In genomic region chr6:15292721-15293302, GRCh38 we compare ENCODE assay signal across 21 cellular contexts. TPM values are rescaled to one million over a fixed set of nuclear protein-coding genes. Genes with fewer than 3 reads are reported as not detected.
DNase-seq lines count a peak whose midpoint lies in the region; ATAC-seq and TF ChIP-seq lines count a peak whose summit lies in the region.
"Had no signal": no experiment of that assay in that cellular context is flagged by ENCODE, and none has a peak within 500 bp of the region (broad histone marks: within the 10 kb centered on the region; RNA-seq: fewer than 3 reads in every experiment).

No MANE protein-coding gene starts in this region.

- no peak overlapping the region for H3K4me3 ChIP-seq in left ventricle myocardium inferior
- H3K4me3 ChIP-seq in naive thymus-derived CD4-positive, alpha-beta T cell (ENCODE audit: low read length): no peak overlapping the region
- H3K4me3 ChIP-seq: GM23248 had no signal

- H3K4me1 Mint-ChIP-seq in naive thymus-derived CD4-positive, alpha-beta T cell: peaks cover 47 to 89% (median 83%) of the 10 kb centered on the region in 7 donors
- peaks cover 32% of the 10 kb centered on the region for H3K4me1 Mint-ChIP-seq in type B pancreatic cell (ENCODE audit: unreplicated experiment)

- no peak for DNase-seq in left ventricle myocardium inferior
- DNase-seq in Right ventricle myocardium inferior (ENCODE audit: missing footprints): no peak
- no peak for DNase-seq in naive thymus-derived CD4-positive, alpha-beta T cell
- no peak for DNase-seq in type B pancreatic cell (ENCODE audit: extremely low spot score, unreplicated experiment)
- DNase-seq in pons (ENCODE audit: low spot score): no peak
- DNase-seq in cerebellum (ENCODE audit: low spot score): no peak
- DNase-seq: activated CD4-positive, alpha-beta memory T cell treated with anti-CD3 and anti-CD28 coated beads for 36 hours; activated T-cell treated with anti-CD3 and anti-CD28 coated beads, Interleukin-2, amount 50 U/mL, for 4 hours; brain microvascular endothelial cell; CD4-positive, alpha-beta T cell; cortex of kidney; GF-D8; glutamatergic neuron; GM23248; KBM-7; MV-4-11; NCI-H1694; Right ventricle myocardium superior; SW 1271 had no signal

- H3K27ac Mint-ChIP-seq in naive thymus-derived CD4-positive, alpha-beta T cell: peak overlapping the region in 7 of 9 donors; percentile 8 to 68 (median 50)
- peak overlapping the region; percentile 55 for H3K27ac Mint-ChIP-seq in type B pancreatic cell
- H3K27ac Mint-ChIP-seq: activated CD4-positive, alpha-beta memory T cell treated with anti-CD3 and anti-CD28 coated beads for 36 hours; CD4-positive, alpha-beta T cell; mesothelial cell of epicardium had no signal

- no peaks in the 10 kb centered on the region for H3K9me3 ChIP-seq in left ventricle myocardium inferior (replicated peaks)
- H3K9me3 ChIP-seq in naive thymus-derived CD4-positive, alpha-beta T cell (ENCODE audit: control insufficient read depth in 2 of 3, low read length in 3 of 3): no peaks in the 10 kb centered on the region

- peak overlapping the region; percentile 73 for H3K27ac ChIP-seq in left ventricle myocardium inferior (replicated peaks)
- H3K27ac ChIP-seq in VCaP: peak overlapping the region; percentile 11; the same call in 1 of the 2 replicates
- H3K27ac ChIP-seq in naive thymus-derived CD4-positive, alpha-beta T cell (ENCODE audit: low read depth, low read length): no peak overlapping the region
- H3K27ac ChIP-seq: brain microvascular endothelial cell, GM23248 had no signal

- TF ChIP-seq CTCF in left ventricle myocardium inferior (IDR thresholded peaks at IDR 0.05; ENCODE audit: borderline replicate concordance) (no peak), VCaP (conservative IDR thresholded peaks at IDR 0.05) (no peak), type B pancreatic cell (conservative IDR thresholded peaks at IDR 0.05) (no peak)

- no peak for ATAC-seq in Right ventricle myocardium inferior
- ATAC-seq in naive thymus-derived CD4-positive, alpha-beta T cell: no peak
- ATAC-seq: activated T-cell treated with anti-CD3 and anti-CD28 coated beads, Interleukin-2, amount 50 U/mL, for 4 hours had no signal

- peak overlapping the region in 2 of 10 donors; percentile 17 to 23 for H3K4me3 Mint-ChIP-seq in naive thymus-derived CD4-positive, alpha-beta T cell
- H3K4me3 Mint-ChIP-seq in type B pancreatic cell: no peak overlapping the region
- H3K4me3 Mint-ChIP-seq: activated CD4-positive, alpha-beta memory T cell treated with anti-CD3 and anti-CD28 coated beads for 36 hours; activated T-cell treated with anti-CD3 and anti-CD28 coated beads, Interleukin-2, amount 50 U/mL, for 4 hours; CD4-positive, alpha-beta T cell; mesothelial cell of epicardium had no signal

- H3K9me3 Mint-ChIP-seq in naive thymus-derived CD4-positive, alpha-beta T cell: peaks cover 0 to 4% (median 0%) of the 10 kb centered on the region in 11 donors
- peaks cover 4% of the 10 kb centered on the region for H3K9me3 Mint-ChIP-seq in type B pancreatic cell
- H3K9me3 Mint-ChIP-seq: activated CD4-positive, alpha-beta memory T cell treated with anti-CD3 and anti-CD28 coated beads for 36 hours; activated T-cell treated with anti-CD3 and anti-CD28 coated beads, Interleukin-2, amount 50 U/mL, for 4 hours; CD4-positive, alpha-beta T cell had no signal

- no peaks in the 10 kb centered on the region for H3K36me3 ChIP-seq in left ventricle myocardium inferior
- no peaks in the 10 kb centered on the region for H3K36me3 ChIP-seq in naive thymus-derived CD4-positive, alpha-beta T cell (ENCODE audit: control insufficient read depth in 2 of 3, insufficient read depth in 3 of 3, low read length in 3 of 3)
- H3K36me3 ChIP-seq: brain microvascular endothelial cell had no signal

- CTCF ChIA-PET in naive thymus-derived CD4-positive, alpha-beta T cell (lab: Charles Lee): interaction anchor here (1.0 kb wide), 1 partner anchor 15 kb away, joined by 4 read pairs; no protein-coding TSS in a partner anchor

- intact Hi-C loops in left ventricle myocardium inferior (cut with micrococcal nuclease) (no loop called here), Right ventricle myocardium inferior (cut with DNase I) (loop anchor here (5.0 kb wide), 1 partner anchor 36 kb away; no protein-coding TSS in a partner anchor)
- intact Hi-C loops in naive thymus-derived CD4-positive, alpha-beta T cell (cut with micrococcal nuclease): no loop called here

- H3K27me3 ChIP-seq in left ventricle myocardium inferior (ENCODE audit: low read depth): no peaks in the 10 kb centered on the region
- H3K27me3 ChIP-seq in naive thymus-derived CD4-positive, alpha-beta T cell (ENCODE audit: control insufficient read depth in 2 of 2, insufficient read depth in 2 of 2, low read length in 2 of 2): no peaks in the 10 kb centered on the region
- H3K27me3 ChIP-seq: brain microvascular endothelial cell had no signal

- no peaks in the 10 kb centered on the region for H3K27me3 Mint-ChIP-seq in naive thymus-derived CD4-positive, alpha-beta T cell
- H3K27me3 Mint-ChIP-seq in type B pancreatic cell: no peaks in the 10 kb centered on the region
- H3K27me3 Mint-ChIP-seq: activated CD4-positive, alpha-beta memory T cell treated with anti-CD3 and anti-CD28 coated beads for 36 hours; CD4-positive, alpha-beta T cell had no signal

- POLR2A ChIA-PET in naive thymus-derived CD4-positive, alpha-beta T cell (lab: Charles Lee): interaction anchor here (0.6 kb wide), 1 partner anchor 162 kb away, joined by 4 read pairs; no protein-coding TSS in a partner anchor

- peaks cover 0 to 31% (median 20%) of the 10 kb centered on the region in 5 donors for H3K36me3 Mint-ChIP-seq in naive thymus-derived CD4-positive, alpha-beta T cell
- peaks cover 29% of the 10 kb centered on the region for H3K36me3 Mint-ChIP-seq in type B pancreatic cell

- H3K4me1 ChIP-seq in left ventricle myocardium inferior: peaks cover 70% of the 10 kb centered on the region
- peaks cover 12 to 14% of the 10 kb centered on the region in 2 donors for H3K4me1 ChIP-seq in naive thymus-derived CD4-positive, alpha-beta T cell (ENCODE audit: control insufficient read depth in 2 of 2, insufficient read depth in 2 of 2, low read length in 2 of 2)

RNA-seq across cellular contexts. Expression of gene JARID2, which starts 46.9 kb away (rescaled TPM):
- total RNA-seq in left ventricle myocardium inferior (6.5 TPM), Right ventricle myocardium inferior (8.4 TPM), type B pancreatic cell (ENCODE audit: low replicate concordance) (35.9 and 43.9 TPM in 2 replicates), cerebellum (25.3 TPM)
- total RNA-seq in naive thymus-derived CD4-positive, alpha-beta T cell: 10 to 100 TPM; 23.4 to 39.6 (median 29.9) TPM
- polyA plus RNA-seq in naive thymus-derived CD4-positive, alpha-beta T cell: 10 to 100 TPM in 1 of 2 donors, 1 to 10 TPM in 1; 6.9 to 13.9 TPM
